1 cellular context compared by ENCODE assay signal in genomic region chr20:54788260-54788659, GRCh38.
A peak's percentile ranks its signal among the peaks of the same experiment; 100 is the strongest.
DNase-seq lines count a peak whose midpoint lies in the region; ATAC-seq, FAIRE-seq and TF ChIP-seq lines count a peak whose summit lies in the region.
"Not testable (repeated sequence)": the region's sequence is repeated elsewhere in the genome, so short reads cannot be mapped to it uniquely, and the experiment has no call there.

No MANE protein-coding gene starts in this region.

- RAD21 ChIA-PET in GM12878 (lab: Charles Lee; ENCODE audit: unreplicated experiment) = not testable (repeated sequence)

- intact Hi-C loops in GM12878 (cut with micrococcal nuclease; ENCODE audit: unreplicated experiment) = not testable (repeated sequence)

- FAIRE-seq in GM12878 (lab: Jason Lieb, UNC) = not testable (repeated sequence)

- 67% methylated on average over 4 of the region's 4 CpGs for WGBS in GM12878 (ENCODE audit: insufficient coverage, insufficient replicate concordance, low lambda C conversion rate, missing lambda C conversion rate)

- not testable (repeated sequence) for H3K4me2 ChIP-seq in GM12878 (ENCODE audit: control insufficient read depth, insufficient read depth)

- not testable (repeated sequence) for BruUV-seq in GM12878 (replicated peaks; lab: Mats Ljungman, UMichigan)

- not testable (repeated sequence) for TF ChIP-seq POLR2A in GM12878 (IDR thresholded peaks at IDR 0.05; ENCODE audit: low read depth, low read length)

- H3K27me3 ChIP-seq in GM12878 (replicated peaks in 1 of 2; ENCODE audit: control insufficient read depth in 2 of 2, insufficient read depth in 2 of 2, low read length in 1 of 2) = not testable (repeated sequence)

- ATAC-seq in GM12878 = not testable (repeated sequence)

- in situ Hi-C loops in GM12878 (cut with MboI) = not testable (repeated sequence)

- not testable (repeated sequence) for H3K36me3 ChIP-seq in GM12878 (ENCODE audit: control insufficient read depth in 2 of 2, insufficient read depth in 2 of 2, low read length in 1 of 2)

- H2AFZ ChIP-seq in GM12878 (ENCODE audit: control insufficient read depth, low read depth, low read length) = not testable (repeated sequence)

- H3K27ac ChIP-seq in GM12878 (ENCODE audit: control insufficient read depth, insufficient read depth) = not testable (repeated sequence)

- not testable (repeated sequence) for H3K79me2 ChIP-seq in GM12878 (ENCODE audit: control insufficient read depth, insufficient read depth, low read length)

- not testable (repeated sequence) for H3K4me1 ChIP-seq in GM12878 (ENCODE audit: control insufficient read depth, insufficient read depth, low read length)

- H4K20me1 ChIP-seq in GM12878 (ENCODE audit: control insufficient read depth, insufficient read depth) = not testable (repeated sequence)

- not testable (repeated sequence) for TF ChIP-seq RAD21 in GM12878 (IDR thresholded peaks at IDR 0.05; ENCODE audit: insufficient read depth, low read depth, low read length)

- CTCF ChIA-PET in GM12878 (lab: Yijun Ruan, JAX) = interaction anchor here (0.5 kb wide), 1 partner anchor 30 kb away, joined by 3 read pairs; no protein-coding TSS in a partner anchor

- POLR2A ChIA-PET in GM12878 (lab: Charles Lee) = not testable (repeated sequence)

- DNase-seq in GM12878 (ENCODE audit: low read depth, low spot score) = not testable (repeated sequence)

- SMC1A ChIA-PET in GM12878 (lab: Charles Lee; ENCODE audit: uncharacterized antibody, unreplicated experiment) = not testable (repeated sequence)

- not testable (repeated sequence) for H3K4me3 ChIP-seq in GM12878

- H3K9ac ChIP-seq in GM12878 (ENCODE audit: control insufficient read depth, insufficient read depth, low read length) = not testable (repeated sequence)

- not testable (repeated sequence) for H3K9me3 ChIP-seq in GM12878 (replicated peaks; ENCODE audit: control insufficient read depth, insufficient read depth, low read length)

- not testable (repeated sequence) for TF ChIP-seq EP300 in GM12878 (IDR thresholded peaks at IDR 0.05; ENCODE audit: borderline replicate concordance in 1 of 2, control insufficient read depth in 1 of 2, low read depth in 2 of 2, low read length in 2 of 2)

- not testable (repeated sequence) for TF ChIP-seq CTCF in GM12878 (IDR thresholded peaks at IDR 0.05 in 2 of 3, conservative IDR thresholded peaks at IDR 0.05 in 1 of 3; ENCODE audit: control insufficient read depth in 2 of 3, extremely low read depth in 1 of 3, insufficient read depth in 1 of 3, low read depth in 3 of 3, low read length in 3 of 3)

TF ChIP-seq in GM12878, 131 proteins besides CTCF, POLR2A, EP300 and RAD21:
- TF ChIP-seq NFXL1 (IDR thresholded peaks at IDR 0.05; ENCODE audit: borderline replicate concordance) (0 out of 2 replicates have a peak, but pooled peaks have one; percentile 49), ETV6 (conservative IDR thresholded peaks at IDR 0.05 in 1 of 2, IDR thresholded peaks at IDR 0.05 in 1 of 2; ENCODE audit: borderline replicate concordance in 1 of 2, low read depth in 1 of 2) (0 out of 4 replicates have a peak, but pooled peaks of 1 of the 2 experiments have one; percentile 76)
